Comparison of ENCODE assay signal across 30 cellular contexts in the genomic region with DNA sequence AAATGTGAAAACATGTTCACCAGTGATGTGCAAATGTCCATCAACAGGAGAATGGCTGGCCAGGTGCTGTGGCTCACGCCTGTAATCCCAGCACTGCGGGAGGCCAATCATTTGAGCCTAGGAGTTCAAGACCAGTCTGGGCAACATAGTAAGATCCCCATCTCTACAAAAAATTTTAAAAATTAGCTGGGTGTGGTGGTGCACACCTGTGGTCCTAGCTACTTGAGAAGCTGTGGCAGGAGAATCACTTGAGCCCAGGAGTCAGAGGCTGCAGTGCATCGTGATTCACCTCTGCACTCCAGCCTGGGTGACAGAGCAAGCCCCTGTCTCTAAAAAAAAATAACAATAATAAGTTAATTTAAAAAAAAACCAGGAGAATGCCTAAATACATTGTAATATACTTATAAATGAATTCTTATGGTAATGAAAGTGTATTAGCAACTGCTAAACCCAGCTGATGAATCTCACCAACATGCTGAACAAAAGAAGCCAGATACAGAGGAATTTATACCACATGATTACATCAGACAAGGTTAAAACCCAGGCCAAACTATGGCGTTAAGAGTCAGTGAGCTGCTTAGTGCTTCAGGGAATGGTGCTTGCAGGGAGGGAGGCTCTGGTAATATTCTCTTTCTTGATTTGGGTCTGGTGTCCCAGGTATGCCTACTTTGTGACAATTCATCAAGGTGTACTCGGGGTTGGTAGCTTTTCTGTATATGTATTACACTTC.
"Had no signal": no experiment of that assay in that cellular context is flagged by ENCODE, and none has a peak within 500 bp of the region (broad histone marks: within the 10 kb centered on the region; RNA-seq: fewer than 3 reads in every experiment).

No MANE protein-coding gene starts in this region.

- H3K36me3 Mint-ChIP-seq: activated CD4-positive, alpha-beta memory T cell treated with anti-CD3 and anti-CD28 coated beads for 36 hours; brain; natural killer cell treated with Interleukin-12 subunit alpha and Interleukin-12 subunit beta and Interleukin-15 and Interleukin-18, amount 100 ng/mL, for 72 hours; stimulated activated naive B cell treated with anti-CD40 and anti-IgM and Interleukin-4, amounts not matched to agents 10 μg/mL and 1 μg/mL and 100 μg/mL, for 72 hours; type B pancreatic cell had no signal

- H3K27me3 Mint-ChIP-seq: type B pancreatic cell had no signal

- H3K4me1 Mint-ChIP-seq: activated naive CD8-positive, alpha-beta T cell treated with anti-CD3 and anti-CD28 coated beads, Interleukin-2, amount 50 U/mL, for 24 hours; stimulated activated naive B cell treated with anti-CD40 and anti-IgM and Interleukin-4, amounts not matched to agents 10 μg/mL and 1 μg/mL and 100 μg/mL, for 72 hours had no signal

- H3K9ac ChIP-seq: parathyroid adenoma had no signal

- H3K9me3 Mint-ChIP-seq: activated CD4-positive, alpha-beta memory T cell treated with anti-CD3 and anti-CD28 coated beads for 36 hours; activated naive CD8-positive, alpha-beta T cell treated with anti-CD3 and anti-CD28 coated beads, Interleukin-2, amount 50 U/mL, for 24 hours; activated T-helper 1 cell treated with anti-CD3 and anti-CD28 coated beads, Interleukin-12 subunit alpha, Interleukin-12 subunit beta, Interleukin-2, Interleukin-4 antibody, amounts not matched to agents 30 ng/mL and 10 ng/mL and 1 ng/mL, durations not matched to agents 14 hours and 24 hours and 36 hours; natural killer cell treated with Interleukin-12 subunit alpha and Interleukin-12 subunit beta and Interleukin-15 and Interleukin-18, amount 100 ng/mL, for 72 hours; stimulated activated naive B cell treated with anti-CD40 and anti-IgM and Interleukin-4, amounts not matched to agents 10 μg/mL and 1 μg/mL and 100 μg/mL, for 72 hours; T-helper 1 cell treated with Interleukin-12 subunit alpha and Interleukin-12 subunit beta and Interleukin-4 antibody, amounts not matched to agents 30 μg/mL and 1 μg/mL, for 36 hours; type B pancreatic cell had no signal

- H3K4me2 ChIP-seq: smooth muscle cell had no signal

- H3K4me3 Mint-ChIP-seq: activated CD4-positive, alpha-beta memory T cell treated with anti-CD3 and anti-CD28 coated beads for 36 hours; activated naive CD8-positive, alpha-beta T cell treated with anti-CD3 and anti-CD28 coated beads, Interleukin-2, amount 50 U/mL, for 24 hours; activated T-helper 1 cell treated with anti-CD3 and anti-CD28 coated beads, Interleukin-12 subunit alpha, Interleukin-12 subunit beta, Interleukin-2, Interleukin-4 antibody, amounts not matched to agents 30 ng/mL and 10 ng/mL and 1 ng/mL, durations not matched to agents 14 hours and 24 hours and 36 hours; brain; natural killer cell treated with Interleukin-12 subunit alpha and Interleukin-12 subunit beta and Interleukin-15 and Interleukin-18, amount 100 ng/mL, for 72 hours; stimulated activated naive B cell treated with anti-CD40 and anti-IgM and Interleukin-4, amounts not matched to agents 10 μg/mL and 1 μg/mL and 100 μg/mL, for 72 hours; T-helper 1 cell treated with Interleukin-12 subunit alpha and Interleukin-12 subunit beta and Interleukin-4 antibody, amounts not matched to agents 30 μg/mL and 1 μg/mL, for 36 hours; type B pancreatic cell had no signal

- H3K27ac Mint-ChIP-seq: activated CD4-positive, alpha-beta memory T cell treated with anti-CD3 and anti-CD28 coated beads for 36 hours; activated naive CD8-positive, alpha-beta T cell treated with anti-CD3 and anti-CD28 coated beads, Interleukin-2, amount 50 U/mL, for 24 hours; activated T-helper 1 cell treated with anti-CD3 and anti-CD28 coated beads, Interleukin-12 subunit alpha, Interleukin-12 subunit beta, Interleukin-2, Interleukin-4 antibody, amounts not matched to agents 30 ng/mL and 10 ng/mL and 1 ng/mL, durations not matched to agents 14 hours and 24 hours and 36 hours; brain; natural killer cell treated with Interleukin-12 subunit alpha and Interleukin-12 subunit beta and Interleukin-15 and Interleukin-18, amount 100 ng/mL, for 72 hours; stimulated activated naive B cell treated with anti-CD40 and anti-IgM and Interleukin-4, amounts not matched to agents 10 μg/mL and 1 μg/mL and 100 μg/mL, for 72 hours; T-helper 1 cell treated with Interleukin-12 subunit alpha and Interleukin-12 subunit beta and Interleukin-4 antibody, amounts not matched to agents 30 μg/mL and 1 μg/mL, for 36 hours; type B pancreatic cell had no signal

- H3K4me1 ChIP-seq: left ventricle myocardium inferior, parathyroid adenoma, testis, vagina had no signal

- H3K9me3 ChIP-seq: gastrocnemius medialis, left ventricle myocardium inferior, neutrophil, testis, vagina had no signal

- H2AFZ ChIP-seq: parathyroid adenoma had no signal

- H3K4me3 ChIP-seq: gastrocnemius medialis, left ventricle myocardium inferior, smooth muscle cell, testis, vagina had no signal

- H3K36me3 ChIP-seq: gastrocnemius medialis, left ventricle myocardium inferior, neutrophil, vagina had no signal

- DNase-seq: activated CD4-positive, alpha-beta memory T cell treated with anti-CD3 and anti-CD28 coated beads for 36 hours; activated CD4-positive, alpha-beta T cell treated with anti-CD3 and anti-CD28 coated beads for 48 hours; activated CD4-positive, CD25-positive, alpha-beta regulatory T cell; activated gamma-delta T cell; activated naive CD4-positive, alpha-beta T cell treated with anti-CD3 and anti-CD28 coated beads, Interleukin-2, amount 50 U/mL, for 16 hours; activated naive CD8-positive, alpha-beta T cell treated with anti-CD3 and anti-CD28 coated beads, Interleukin-2, amount 50 U/mL, for 24 hours; activated T-cell treated with anti-CD3 and anti-CD28 coated beads for 4 hours; anterior cingulate cortex; central memory CD4-positive, alpha-beta T cell; dermis blood vessel endothelial cell; effector memory CD4-positive, alpha-beta T cell; gastrocnemius medialis; hippocampal formation; left ventricle myocardium inferior; mammary epithelial cell; midbrain; stimulated activated CD4-positive, alpha-beta T cell treated with anti-CD3 and anti-CD28 coated beads, Interleukin-2, amount 100 ng/mL, for 48 hours; stimulated activated CD8-positive, alpha-beta memory T cell treated with anti-CD3 and anti-CD28 coated beads, Interleukin-4, amount 100 ng/mL, for 48 hours; stimulated activated naive B cell treated with anti-CD40 and anti-IgM and Interleukin-4, amounts not matched to agents 10 μg/mL and 1 μg/mL and 100 μg/mL, for 72 hours; testis had no signal

- H3K79me2 ChIP-seq: parathyroid adenoma had no signal

- H3K27ac ChIP-seq: gastrocnemius medialis, left ventricle myocardium inferior, neutrophil, parathyroid adenoma, testis, vagina had no signal

- ATAC-seq: activated naive CD8-positive, alpha-beta T cell treated with anti-CD3 and anti-CD28 coated beads, Interleukin-2, amount 50 U/mL, for 24 hours; gastrocnemius medialis; natural killer cell treated with Interleukin-12 subunit alpha and Interleukin-12 subunit beta and Interleukin-15 and Interleukin-18, amount 100 ng/mL, for 72 hours; sciatic nerve; stimulated activated naive B cell treated with anti-CD40 and anti-IgM and Interleukin-4, amounts not matched to agents 10 μg/mL and 1 μg/mL and 100 μg/mL, for 72 hours had no signal

- H3K27me3 ChIP-seq: gastrocnemius medialis, neutrophil, testis, vagina had no signal
